Comparison of ENCODE assay signal across 1 cellular context in genomic region chr11:1575756-1576155, GRCh38.
TF ChIP-seq lines count a peak whose summit lies in the region.

No MANE protein-coding gene starts in this region.

TF ChIP-seq in HepG2, 621 proteins besides CTCF, POLR2A, EP300 and RAD21:
- TF ChIP-seq SOX5 (CRISPR knock-in tag; IDR thresholded peaks at IDR 0.05; ENCODE audit: borderline replicate concordance) (0 out of 2 replicates have a peak, but pooled peaks have one; percentile 10), ZBTB33 (CRISPR knock-in tag; IDR thresholded peaks at IDR 0.05) (peak; percentile 53; the same call in 1 of the 2 replicates)
